30 cellular contexts compared by ENCODE assay signal in the genomic region with DNA sequence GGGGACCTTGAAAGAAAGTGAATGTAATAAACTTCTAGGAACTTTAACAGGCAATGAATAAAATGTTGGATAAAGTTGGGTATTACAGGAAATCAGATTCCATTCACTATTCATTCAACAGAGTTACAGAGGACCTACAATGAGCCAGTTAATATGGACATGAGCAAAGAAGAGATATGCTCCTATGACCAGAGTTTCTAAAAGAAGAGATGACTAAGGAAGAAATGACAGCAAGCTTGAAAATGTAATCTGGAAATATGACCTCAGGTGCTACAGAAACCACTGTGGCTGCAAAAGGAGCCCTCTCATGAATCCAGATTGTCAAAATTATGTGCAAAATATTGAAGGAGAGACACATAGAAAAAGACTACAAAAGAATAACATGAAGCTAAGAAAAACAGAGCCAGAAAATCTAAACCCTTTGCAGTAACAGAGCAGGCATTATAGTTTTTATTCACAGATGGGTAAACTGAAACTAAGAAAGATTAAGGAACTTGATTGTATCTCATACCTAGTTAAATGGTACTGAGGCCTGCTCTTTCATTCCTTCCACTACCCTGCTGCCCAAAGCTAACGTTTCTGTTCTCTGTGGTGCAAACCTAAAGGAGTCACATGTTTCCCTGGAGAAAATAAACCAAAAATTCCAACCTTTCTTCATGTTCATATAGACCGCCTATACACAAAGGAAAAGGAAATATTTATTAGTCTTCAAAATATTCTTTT.
"Had no signal": no experiment of that assay in that cellular context is flagged by ENCODE, and none has a peak within 500 bp of the region (broad histone marks: within the 10 kb centered on the region; RNA-seq: fewer than 3 reads in every experiment).

No MANE protein-coding gene starts in this region.

- H3K36me3 Mint-ChIP-seq: naive B cell; neural progenitor cell; stimulated activated effector memory CD8-positive, alpha-beta T cell treated with anti-CD3 and anti-CD28 coated beads, Interleukin-12 subunit alpha, Interleukin-12 subunit beta, amount 100 ng/mL, for 72 hours; type B pancreatic cell had no signal

- H3K4me1 Mint-ChIP-seq: naive B cell; natural killer cell; stimulated activated effector memory CD8-positive, alpha-beta T cell treated with anti-CD3 and anti-CD28 coated beads, Interleukin-12 subunit alpha, Interleukin-12 subunit beta, amount 100 ng/mL, for 72 hours; stimulated activated naive CD8-positive, alpha-beta T cell treated with anti-CD3 and anti-CD28 coated beads, Interleukin-15, amount 100 ng/mL, for 72 hours had no signal

- H3K27me3 ChIP-seq: left lung, neural progenitor cell, neutrophil, pancreas, spleen, tibial nerve, vagina had no signal

- H3K4me3 Mint-ChIP-seq: naive B cell; natural killer cell; nephron progenitor cell; neural progenitor cell; stimulated activated effector memory CD8-positive, alpha-beta T cell treated with anti-CD3 and anti-CD28 coated beads, Interleukin-12 subunit alpha, Interleukin-12 subunit beta, amount 100 ng/mL, for 72 hours; stimulated activated naive CD8-positive, alpha-beta T cell treated with anti-CD3 and anti-CD28 coated beads, Interleukin-15, amount 100 ng/mL, for 72 hours; type B pancreatic cell had no signal

- ATAC-seq: left colon; left lung; lower lobe of right lung; natural killer cell; pancreas; right cardiac atrium; sciatic nerve; stimulated activated effector memory CD8-positive, alpha-beta T cell treated with anti-CD3 and anti-CD28 coated beads, Interleukin-12 subunit alpha, Interleukin-12 subunit beta, amount 100 ng/mL, for 72 hours; stimulated activated naive CD8-positive, alpha-beta T cell treated with anti-CD3 and anti-CD28 coated beads, Interleukin-15, amount 100 ng/mL, for 72 hours had no signal

- H3K9ac ChIP-seq: neural progenitor cell had no signal

- H3K27ac ChIP-seq: left lung, lower lobe of right lung, neural progenitor cell, neutrophil, pancreas, prostate gland, spleen, tibial nerve, vagina had no signal

- DNase-seq: hippocampal formation; kidney glomerular epithelial cell; left colon; left lung; lower lobe of right lung; mammary epithelial cell; mesenchymal stem cell; naive B cell; natural killer cell; nephron progenitor cell; occipital lobe; pancreas; posterior cingulate gyrus; retina; right cardiac atrium; small intestine; spleen; stimulated activated CD4-positive, alpha-beta T cell treated with anti-CD3 and anti-CD28 coated beads, Interleukin-4, amount 100 ng/mL, for 24 hours; stimulated activated naive CD4-positive, alpha-beta T cell; stimulated activated naive CD8-positive, alpha-beta T cell treated with anti-CD3 and anti-CD28 coated beads, Interleukin-15, amount 100 ng/mL, for 72 hours; substantia nigra had no signal

- H3K27ac Mint-ChIP-seq: natural killer cell; nephron progenitor cell; neural progenitor cell; stimulated activated effector memory CD8-positive, alpha-beta T cell treated with anti-CD3 and anti-CD28 coated beads, Interleukin-12 subunit alpha, Interleukin-12 subunit beta, amount 100 ng/mL, for 72 hours; stimulated activated naive CD8-positive, alpha-beta T cell treated with anti-CD3 and anti-CD28 coated beads, Interleukin-15, amount 100 ng/mL, for 72 hours; type B pancreatic cell had no signal

- FAIRE-seq: keratinocyte, pancreas, small intestine had no signal

- H3K4me2 ChIP-seq: neural progenitor cell had no signal

- H3K9me3 ChIP-seq: left lung, lower lobe of right lung, neutrophil, pancreas, prostate gland, spleen, tibial nerve, vagina had no signal

- H3K27me3 Mint-ChIP-seq: naive B cell; stimulated activated naive CD8-positive, alpha-beta T cell treated with anti-CD3 and anti-CD28 coated beads, Interleukin-15, amount 100 ng/mL, for 72 hours had no signal

- H3K4me1 ChIP-seq: left lung, lower lobe of right lung, neural progenitor cell, pancreas, prostate gland, spleen, tibial nerve, vagina had no signal

- H3K4me3 ChIP-seq: left lung, lower lobe of right lung, neural progenitor cell, pancreas, prostate gland, spleen, tibial nerve, vagina had no signal

- H3K9me3 Mint-ChIP-seq: nephron progenitor cell, neural progenitor cell, type B pancreatic cell had no signal

- H3K36me3 ChIP-seq: left lung, lower lobe of right lung, neural progenitor cell, neutrophil, pancreas, prostate gland, spleen, tibial nerve, vagina had no signal

- H2AFZ ChIP-seq: neural progenitor cell had no signal
